In genomic region chr22:24338701-24339451, GRCh38 we compare ENCODE assay signal across 11 cellular contexts.
A peak's percentile ranks its signal among the peaks of the same experiment; 100 is the strongest.
DNase-seq lines count a peak whose midpoint lies in the region; ATAC-seq and TF ChIP-seq lines count a peak whose summit lies in the region.
"Had no signal": no experiment of that assay in that cellular context is flagged by ENCODE, and none has a peak within 500 bp of the region (broad histone marks: within the 10 kb centered on the region; RNA-seq: fewer than 3 reads in every experiment).

No MANE protein-coding gene starts in this region.

- CTCF ChIA-PET in naive thymus-derived CD4-positive, alpha-beta T cell (lab: Charles Lee) = no interaction called here

- no peaks in the 10 kb centered on the region for H3K9me3 ChIP-seq in naive thymus-derived CD4-positive, alpha-beta T cell (ENCODE audit: control insufficient read depth in 2 of 3, low read length in 3 of 3)

- TF ChIP-seq CTCF in fibroblast of villous mesenchyme (IDR thresholded peaks at IDR 0.05; ENCODE audit: insufficient read depth, low read depth, low read length) (no peak), mesothelial cell of epicardium (IDR thresholded peaks at IDR 0.05; ENCODE audit: unreplicated experiment) (no peak)

- H3K27me3 Mint-ChIP-seq in mesothelial cell of epicardium (ENCODE audit: low read depth) = no peaks in the 10 kb centered on the region
- no peaks in the 10 kb centered on the region for H3K27me3 Mint-ChIP-seq in naive thymus-derived CD4-positive, alpha-beta T cell

- peaks cover 3% of the 10 kb centered on the region for H3K4me1 Mint-ChIP-seq in mesothelial cell of epicardium
- peaks cover 8 to 20% (median 10%) of the 10 kb centered on the region in 7 donors for H3K4me1 Mint-ChIP-seq in naive thymus-derived CD4-positive, alpha-beta T cell

- H3K4me3 ChIP-seq in fibroblast of villous mesenchyme (ENCODE audit: low read depth, low read length) = no peak overlapping the region
- no peak overlapping the region for H3K4me3 ChIP-seq in naive thymus-derived CD4-positive, alpha-beta T cell (ENCODE audit: low read length)

- no peaks in the 10 kb centered on the region for H3K27me3 ChIP-seq in naive thymus-derived CD4-positive, alpha-beta T cell (ENCODE audit: control insufficient read depth in 2 of 2, insufficient read depth in 2 of 2, low read length in 2 of 2)

- H3K36me3 Mint-ChIP-seq in mesothelial cell of epicardium = peaks cover 39% of the 10 kb centered on the region
- peaks cover 9 to 49% (median 32%) of the 10 kb centered on the region in 5 donors for H3K36me3 Mint-ChIP-seq in naive thymus-derived CD4-positive, alpha-beta T cell

- DNase-seq in Right ventricle myocardium inferior (ENCODE audit: missing footprints) (no peak), cardiac septum (ENCODE audit: low spot score) (no peak), fibroblast of villous mesenchyme (ENCODE audit: low read depth) (peak; percentile 21), mesothelial cell of epicardium (ENCODE audit: low spot score in 2 of 2, unreplicated experiment in 2 of 2) (no peak), NCI-H526 (lab: John Stamatoyannopoulos, UW) (no peak), NCI-H2196 treated with DMSO at 0.1 percent for 48 hours (lab: John Stamatoyannopoulos, UW; ENCODE audit: unreplicated experiment) (no peak)
- DNase-seq in naive thymus-derived CD4-positive, alpha-beta T cell = no peak
- DNase-seq: Kasumi-1; SHP77; stimulated activated CD8-positive, alpha-beta memory T cell treated with anti-CD3 and anti-CD28 coated beads, Interleukin-4, amount 100 ng/mL, for 48 hours had no signal

- intact Hi-C loops in Right ventricle myocardium inferior (cut with DNase I) = no loop called here
- intact Hi-C loops in cardiac septum (cut with DNase I) = no loop called here
- intact Hi-C loops in naive thymus-derived CD4-positive, alpha-beta T cell (cut with micrococcal nuclease) = no loop called here

- ATAC-seq in Right ventricle myocardium inferior (peak; percentile 83), GM21528 (IDR thresholded peaks at IDR 0.05; ENCODE audit: low FRiP score, unreplicated experiment) (no peak)
- ATAC-seq in naive thymus-derived CD4-positive, alpha-beta T cell = no peak

- no peak overlapping the region for H3K4me3 Mint-ChIP-seq in mesothelial cell of epicardium
- H3K4me3 Mint-ChIP-seq in naive thymus-derived CD4-positive, alpha-beta T cell = no peak overlapping the region

- no peak overlapping the region for H3K27ac ChIP-seq in naive thymus-derived CD4-positive, alpha-beta T cell (ENCODE audit: low read depth, low read length)

- no peaks in the 10 kb centered on the region for H3K4me1 ChIP-seq in naive thymus-derived CD4-positive, alpha-beta T cell (ENCODE audit: control insufficient read depth in 2 of 2, insufficient read depth in 2 of 2, low read length in 2 of 2)

- peaks cover 0 to 66% (median 18%) of the 10 kb centered on the region in 3 experiments for H3K36me3 ChIP-seq in naive thymus-derived CD4-positive, alpha-beta T cell (ENCODE audit: control insufficient read depth in 2 of 3, insufficient read depth in 3 of 3, low read length in 3 of 3)

- H3K27ac Mint-ChIP-seq in mesothelial cell of epicardium = peak overlapping the region; percentile 40
- H3K27ac Mint-ChIP-seq in naive thymus-derived CD4-positive, alpha-beta T cell = no peak overlapping the region

- H3K9me3 Mint-ChIP-seq in mesothelial cell of epicardium = no peaks in the 10 kb centered on the region
- no peaks in the 10 kb centered on the region for H3K9me3 Mint-ChIP-seq in naive thymus-derived CD4-positive, alpha-beta T cell

- POLR2A ChIA-PET in naive thymus-derived CD4-positive, alpha-beta T cell (lab: Charles Lee) = no interaction called here
